In the genomic region with DNA sequence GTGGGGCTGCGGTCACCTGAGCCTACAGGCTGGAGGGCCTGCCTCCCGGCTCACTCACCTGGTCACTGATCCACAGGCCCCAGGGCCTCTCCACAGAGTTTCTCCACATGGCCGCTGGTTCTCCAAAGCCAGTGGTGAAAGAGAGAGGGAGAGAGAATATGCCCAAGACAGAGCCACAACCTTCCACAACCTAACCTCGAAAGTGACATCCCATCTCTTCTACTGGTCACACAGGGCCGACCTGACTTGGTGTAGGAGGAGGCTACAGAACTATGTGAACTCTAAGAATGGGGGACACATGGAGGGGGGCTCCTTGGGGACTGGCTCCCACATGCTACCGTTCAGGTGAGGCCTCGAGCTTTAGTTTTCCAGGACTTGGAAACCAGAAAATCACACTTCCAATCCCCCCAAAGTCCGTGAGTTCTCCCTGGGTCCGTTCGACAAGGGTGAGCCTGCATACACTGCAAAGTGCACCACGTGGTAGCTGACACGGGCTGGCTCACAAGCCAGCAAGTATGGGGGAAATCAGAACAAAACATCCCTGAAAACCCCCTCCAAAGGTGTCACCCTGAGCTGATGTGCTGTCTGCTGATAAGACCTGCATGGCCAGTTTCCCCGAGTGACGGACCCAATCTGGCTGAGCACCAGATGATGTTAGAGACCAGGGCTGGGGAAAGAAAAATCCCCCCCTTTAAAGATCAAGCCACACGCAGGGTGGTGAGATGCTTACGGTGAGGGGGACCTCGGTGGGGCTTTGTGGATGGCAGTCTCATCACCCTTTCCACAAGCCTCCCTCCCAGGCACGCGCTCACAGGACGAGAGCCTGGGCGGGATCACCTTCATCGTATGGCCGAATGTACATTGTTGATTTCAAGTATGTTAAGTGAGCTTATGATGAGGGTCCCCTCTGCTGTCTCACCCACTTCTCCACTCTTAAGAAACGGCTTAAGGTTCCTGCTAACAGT, we compare ENCODE assay signal across 9 cellular contexts. TPM values are rescaled to one million over a fixed set of nuclear protein-coding genes. Genes with fewer than 3 reads are reported as not detected.
A peak's percentile ranks its signal among the peaks of the same experiment; 100 is the strongest.
DNase-seq lines count a peak whose midpoint lies in the region; ATAC-seq, FAIRE-seq and TF ChIP-seq lines count a peak whose summit lies in the region.
"Had no signal": no experiment of that assay in that cellular context is flagged by ENCODE, and none has a peak within 500 bp of the region (broad histone marks: within the 10 kb centered on the region; RNA-seq: fewer than 3 reads in every experiment).

No MANE protein-coding gene starts in this region.

- ATAC-seq in DND-41 (ENCODE audit: insufficient read depth, low read depth) (no peak), HG03159 (IDR thresholded peaks at IDR 0.05; ENCODE audit: unreplicated experiment) (no peak), HG02678 (IDR thresholded peaks at IDR 0.05; ENCODE audit: unreplicated experiment) (no peak)
- ATAC-seq: HCT116 had no signal

- H3K9ac ChIP-seq in DND-41 (ENCODE audit: low read depth, low read length) (no peak overlapping the region), H1 (replicated peaks in 1 of 4; ENCODE audit: extremely low read depth in 1 of 4, low read depth in 3 of 4, low read length in 3 of 4) (no peak overlapping the region)

- FAIRE-seq in H1 (lab: Jason Lieb, UNC): no peak

- CTCF ChIA-PET in H1 (lab: Charles Lee; ENCODE audit: partially characterized antibody): interaction anchor here (0.7 to 2.3 kb wide), 6 partner anchors 8 to 40 kb away, joined by 3 to 11 read pairs (median 6); no protein-coding TSS in a partner anchor

- H3K4me1 ChIP-seq in DND-41 (ENCODE audit: insufficient read depth, low read length): no peaks in the 10 kb centered on the region
- peaks cover 0 to 15% (median 8%) of the 10 kb centered on the region in 4 experiments; a peak in 6 of 7 replicates for H3K4me1 ChIP-seq in H1 (replicated peaks in 1 of 4; ENCODE audit: control insufficient read depth in 3 of 4, insufficient read depth in 4 of 4, low read length in 3 of 4)

- no peak for TF ChIP-seq EP300 in H1 (IDR thresholded peaks at IDR 0.05; ENCODE audit: borderline replicate concordance in 1 of 2, low read depth in 2 of 2, low read length in 2 of 2)

- POLR2A ChIA-PET in H1 (lab: Charles Lee; ENCODE audit: partially characterized antibody): interaction anchor here (1.0 kb wide), 1 partner anchor 10 kb away, joined by 3 read pairs; no protein-coding TSS in a partner anchor

- no peaks in the 10 kb centered on the region for H3K79me2 ChIP-seq in DND-41 (ENCODE audit: insufficient read depth, low read length)
- no peaks in the 10 kb centered on the region for H3K79me2 ChIP-seq in H1 (ENCODE audit: control insufficient read depth in 1 of 2, insufficient read depth in 2 of 2, low read length in 2 of 2)

- H3K9me3 ChIP-seq in DND-41 (ENCODE audit: insufficient read depth, low read length, severe bottlenecking) (no peaks in the 10 kb centered on the region), H1 (ENCODE audit: insufficient read depth in 2 of 2, low read depth in 1 of 2, low read length in 1 of 2) (no peaks in the 10 kb centered on the region)

- no peak overlapping the region for H2BK120ac ChIP-seq in H1 (replicated peaks; ENCODE audit: low read depth, low read length)

- no peak overlapping the region for H3K14ac ChIP-seq in H1 (ENCODE audit: insufficient read length)

- H2BK15ac ChIP-seq in H1 (ENCODE audit: low read length): no peak overlapping the region

- no peak overlapping the region for H3K23ac ChIP-seq in H1 (ENCODE audit: insufficient read length)

- peak overlapping the region; percentile 60; the same call in 1 of the 2 replicates for H2BK12ac ChIP-seq in H1 (ENCODE audit: low read depth, low read length)

- H2BK5ac ChIP-seq in H1 (ENCODE audit: low read depth, low read length): no peak overlapping the region

- H3K36me3 ChIP-seq in DND-41 (ENCODE audit: insufficient read depth, low read length) (no peaks in the 10 kb centered on the region), H1 (ENCODE audit: control insufficient read depth in 2 of 4, insufficient read depth in 4 of 4, low read length in 3 of 4) (no peaks in the 10 kb centered on the region)

- H3K4ac ChIP-seq in H1 (replicated peaks; ENCODE audit: insufficient read length, low read depth, low read length): peak overlapping the region; percentile 47

- H3K18ac ChIP-seq in H1 (ENCODE audit: extremely low read depth, low read length): peak overlapping the region; percentile 60; the same call in 1 of the 2 replicates

- H3K27me3 ChIP-seq in DND-41 (ENCODE audit: insufficient read depth, low read length, poor library complexity): peaks cover 35% of the 10 kb centered on the region
- peaks cover 0 to 3% (median 1%) of the 10 kb centered on the region in 4 experiments; a peak in 1 of 7 replicates for H3K27me3 ChIP-seq in H1 (replicated peaks in 1 of 4; ENCODE audit: control insufficient read depth in 3 of 4, extremely low read depth in 1 of 4, insufficient read depth in 3 of 4, low read length in 3 of 4)

- DNase-seq in DND-41 (no peak), H1 (ENCODE audit: low read depth in 1 of 2, low spot score in 2 of 2) (no peak), hepatic stellate cell (ENCODE audit: low spot score) (no peak), NCI-H128 (lab: John Stamatoyannopoulos, UW; ENCODE audit: unreplicated experiment) (no peak)
- DNase-seq in activated CD8-positive, alpha-beta memory T cell treated with anti-CD3 and anti-CD28 coated beads for 4 hours (ENCODE audit: low read depth in 2 of 2): peak; percentile 7 to 28
- peak; percentile 24 to 31 for DNase-seq in stimulated activated CD4-positive, alpha-beta T cell treated with anti-CD3 and anti-CD28 coated beads, Interleukin-4, amount 100 ng/mL, for 4 hours

- no peak overlapping the region for H2BK20ac ChIP-seq in H1 (ENCODE audit: low read length)

- H3K79me1 ChIP-seq in H1 (ENCODE audit: low read depth, low read length): no peaks in the 10 kb centered on the region

- H4K20me1 ChIP-seq in DND-41 (ENCODE audit: insufficient read depth, low read length): no peaks in the 10 kb centered on the region
- no peaks in the 10 kb centered on the region for H4K20me1 ChIP-seq in H1 (replicated peaks in 1 of 2; ENCODE audit: control insufficient read depth in 1 of 2, insufficient read depth in 2 of 2, low read length in 2 of 2)

- TF ChIP-seq RAD21 in H1 (IDR thresholded peaks at IDR 0.05 in 1 of 2, conservative IDR thresholded peaks at IDR 0.05 in 1 of 2; ENCODE audit: low read depth in 2 of 2, low read length in 2 of 2): no peak

- no peak overlapping the region for H3K56ac ChIP-seq in H1 (replicated peaks; ENCODE audit: insufficient read length, low read depth, low read length)

- no peak overlapping the region for H4K5ac ChIP-seq in H1 (ENCODE audit: insufficient read length, low read depth, low read length)

- no peak for TF ChIP-seq POLR2A in H1 (IDR thresholded peaks at IDR 0.05; ENCODE audit: control extremely low read depth in 1 of 2, low read depth in 2 of 2, low read length in 2 of 2)

- no peaks in the 10 kb centered on the region for H3K23me2 ChIP-seq in H1 (ENCODE audit: low read depth, low read length)

- TF ChIP-seq CTCF in DND-41 (IDR thresholded peaks at IDR 0.05; ENCODE audit: borderline replicate concordance, extremely low read depth, low read length, poor library complexity, severe bottlenecking): no peak
- TF ChIP-seq CTCF in H1 (IDR thresholded peaks at IDR 0.05; ENCODE audit: control extremely low read depth in 1 of 3, insufficient read depth in 1 of 3, low read depth in 1 of 3, low read length in 3 of 3): no peak

- WGBS in H1 (ENCODE audit: extremely low coverage in 1 of 2, insufficient coverage in 1 of 2, insufficient read length in 1 of 2, insufficient replicate concordance in 2 of 2, low coverage in 1 of 2, low lambda C conversion rate in 2 of 2, missing lambda C conversion rate in 1 of 2), 2 experiments: 91% methylated on average over 24 of the region's 24 CpGs; no CpG with 5 or more reads in 1 of the 2 experiments

- H3K4me3 ChIP-seq in DND-41 (ENCODE audit: low read depth in 1 of 2, low read length in 2 of 2): no peak overlapping the region
- no peak overlapping the region for H3K4me3 ChIP-seq in H1 (ENCODE audit: extremely low read depth in 1 of 4, insufficient read depth in 2 of 4, low read depth in 3 of 4, low read length in 4 of 4)

- H4K8ac ChIP-seq in H1 (ENCODE audit: extremely low read depth, insufficient read depth, low read length): no peak overlapping the region

- peak overlapping the region; percentile 53; the same call in 1 of the 2 replicates for H2AK5ac ChIP-seq in H1 (ENCODE audit: low read depth, low read length)

- H3K27ac ChIP-seq in DND-41 (ENCODE audit: low read length): no peak overlapping the region
- H3K27ac ChIP-seq in H1 (ENCODE audit: low read depth, low read length): no peak overlapping the region

- H2AFZ ChIP-seq in DND-41 (ENCODE audit: low read depth, low read length) (peak overlapping the region; percentile 10; the same call in 1 of the 2 replicates), H1 (ENCODE audit: low read length) (no peak overlapping the region)

- H4K91ac ChIP-seq in H1 (replicated peaks; ENCODE audit: insufficient read length, low read length): peak overlapping the region; percentile 68

- H3K4me2 ChIP-seq in DND-41 (ENCODE audit: insufficient read depth, low read length) (no peak overlapping the region), H1 (ENCODE audit: insufficient read depth in 1 of 2, low read depth in 2 of 2, low read length in 2 of 2) (no peak overlapping the region)

TF ChIP-seq in H1, 55 proteins besides CTCF, POLR2A, EP300 and RAD21 (continues in another document):
- TF ChIP-seq SIRT6 (IDR thresholded peaks at IDR 0.05; ENCODE audit: low read length) (no peak), NANOG (IDR thresholded peaks at IDR 0.05; ENCODE audit: insufficient read depth, low read depth, low read length, poor library complexity, severe bottlenecking) (no peak), BACH1 (IDR thresholded peaks at IDR 0.05; ENCODE audit: low read length) (no peak), CBX8 (IDR thresholded peaks at IDR 0.05; ENCODE audit: borderline replicate concordance, low read depth, low read length) (no peak), SIN3A (conservative IDR thresholded peaks at IDR 0.05 in 1 of 2, IDR thresholded peaks at IDR 0.05 in 1 of 2; ENCODE audit: low read depth in 1 of 2, low read length in 2 of 2) (no peak)
- TF ChIP-seq, protein P1, sequence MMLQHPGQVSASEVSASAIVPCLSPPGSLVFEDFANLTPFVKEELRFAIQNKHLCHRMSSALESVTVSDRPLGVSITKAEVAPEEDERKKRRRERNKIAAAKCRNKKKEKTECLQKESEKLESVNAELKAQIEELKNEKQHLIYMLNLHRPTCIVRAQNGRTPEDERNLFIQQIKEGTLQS (IDR thresholded peaks at IDR 0.05; ENCODE audit: insufficient read depth, low read depth, low read length): no peak

RNA-seq across cellular contexts. Expression of gene SEMA4C, which starts 54.2 kb away (rescaled TPM):
- total RNA-seq in H1 (2021; fragmentation: NEBNext Ultra II Directional; extraction: Animal tissue kit (Norgen Biotek cat#: 25700)): 67.3 and 74.3 TPM in 2 replicates
- polyA plus RNA-seq in H1 (2011; rRNA removed): 47.5 and 71.4 TPM in 2 replicates
- 58.9 TPM for polyA plus RNA-seq in H1 (2011; cell fraction: cytosol; rRNA removed)
- polyA plus RNA-seq in H1 (2011; cell fraction: nucleus; rRNA removed): 141 TPM
- 45.7 to 74.3 TPM (median 68.2 TPM) in 4 replicates for polyA plus RNA-seq in H1 (2012, experiment 1 of 2)
- 49.5 TPM for polyA plus RNA-seq in H1 (2012, experiment 2 of 2)
- polyA plus RNA-seq in H1 (2013, experiment 1 of 2): 61.0 TPM
- 59.0 TPM for polyA plus RNA-seq in H1 (2013, experiment 2 of 2)
- 86.3 and 87.9 TPM in 2 replicates for polyA minus RNA-seq in H1 (2011; rRNA and poly(A)+ RNA removed)
- polyA minus RNA-seq in H1 (2011; cell fraction: cytosol; rRNA and poly(A)+ RNA removed): 47.3 TPM
- polyA minus RNA-seq in H1 (2011; cell fraction: nucleus; rRNA and poly(A)+ RNA removed): 43.7 TPM

Comparison
In these comparisons a context has a peak if more than half of its experiments do, and no peak if none do; other contexts are left out.
1. DNase-seq: peak in activated CD8-positive, alpha-beta memory T cell treated with anti-CD3 and anti-CD28 coated beads for 4 hours (2 of 2) and stimulated activated CD4-positive, alpha-beta T cell treated with anti-CD3 and anti-CD28 coated beads, Interleukin-4, amount 100 ng/mL, for 4 hours (2 of 2); none in DND-41 (single experiment), H1 (0 of 2), hepatic stellate cell (single experiment) and NCI-H128 (single experiment).